ENCODE assay signal across 6 cellular contexts in the genomic region with DNA sequence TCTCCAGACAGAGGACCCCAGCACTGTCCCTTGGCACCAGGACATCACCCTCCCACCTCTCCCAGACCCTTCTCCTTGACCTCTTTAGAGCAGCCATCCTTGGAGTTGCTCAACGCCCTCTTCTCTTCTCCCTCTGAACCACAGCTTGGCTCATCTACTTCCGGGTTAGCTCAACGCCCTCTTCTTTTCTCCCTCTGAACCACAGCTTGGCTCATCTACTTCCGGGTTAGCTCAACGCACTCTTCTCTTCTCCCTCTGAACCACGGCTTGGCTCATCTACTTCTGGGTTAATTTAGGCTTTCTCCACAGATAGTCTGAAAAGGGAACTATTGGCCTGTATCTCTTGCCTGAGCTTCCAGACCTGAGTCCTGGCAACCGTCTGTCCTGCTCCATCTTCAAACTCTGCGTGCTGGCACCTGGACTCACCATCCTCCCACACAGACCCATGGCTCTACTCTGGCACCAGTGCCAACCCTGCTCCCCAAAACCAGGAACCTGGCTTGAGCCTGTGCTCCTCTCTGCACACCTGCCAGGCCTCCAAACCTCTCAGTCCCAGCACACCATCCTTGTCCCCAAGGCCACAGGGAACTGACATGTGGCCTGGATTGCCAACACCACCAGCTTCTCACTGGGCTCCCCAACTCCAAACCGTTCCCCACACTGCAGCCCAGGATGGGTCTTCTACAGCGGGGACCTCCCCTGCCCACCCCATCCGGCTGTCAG. TPM values are rescaled to one million over a fixed set of nuclear protein-coding genes. Genes with fewer than 3 reads are reported as not detected.
A peak's percentile ranks its signal among the peaks of the same experiment; 100 is the strongest.
DNase-seq lines count a peak whose midpoint lies in the region; ATAC-seq and TF ChIP-seq lines count a peak whose summit lies in the region.

No MANE protein-coding gene starts in this region.

- peak overlapping the region; percentile 57 for H3K27ac ChIP-seq in 22Rv1

- TF ChIP-seq CTCF in 22Rv1 (IDR thresholded peaks at IDR 0.05) (no peak), fibroblast of the aortic adventitia (IDR thresholded peaks at IDR 0.05; ENCODE audit: insufficient read depth, low read length) (no peak)

- ATAC-seq in HG03045 (IDR thresholded peaks at IDR 0.05; ENCODE audit: unreplicated experiment): no peak

- DNase-seq in NOMO-1 (lab: John Stamatoyannopoulos, UW; ENCODE audit: unreplicated experiment in 2 of 2) (peak; percentile 66 to 90), fibroblast of the aortic adventitia (ENCODE audit: low read depth) (peak; percentile 43), HEK293T (ENCODE audit: extremely low spot score) (no peak)
- no peak for DNase-seq in activated effector memory CD4-positive, alpha-beta T cell treated with Interleukin-2 at 50 U/mL for 16 hours

- POLR2A ChIA-PET in HEK293T (lab: Yijun Ruan, JAX): interaction anchor here (0.8 kb wide), 1 partner anchor 10 kb away, joined by 5 read pairs; no protein-coding TSS in a partner anchor

- peak overlapping the region; percentile 42 for H3K4me3 ChIP-seq in fibroblast of the aortic adventitia (ENCODE audit: low read depth, low read length)

- CTCF ChIA-PET in HEK293T (lab: Yijun Ruan, JAX): interaction anchor here (0.8 to 1.1 kb wide), 2 partner anchors 10 to 79 kb away, joined by 3 to 4 read pairs; no protein-coding TSS in a partner anchor

TF ChIP-seq in HEK293T, 16 proteins besides CTCF, POLR2A, EP300 and RAD21:
- TF ChIP-seq NFRKB (IDR thresholded peaks at IDR 0.05) (no peak), SUZ12 (IDR thresholded peaks at IDR 0.05) (no peak), ZNF384 (IDR thresholded peaks at IDR 0.05) (no peak), FOXM1 (IDR thresholded peaks at IDR 0.05; ENCODE audit: borderline replicate concordance) (no peak), ELF4 (IDR thresholded peaks at IDR 0.05) (no peak)
- TF ChIP-seq, protein P1, sequence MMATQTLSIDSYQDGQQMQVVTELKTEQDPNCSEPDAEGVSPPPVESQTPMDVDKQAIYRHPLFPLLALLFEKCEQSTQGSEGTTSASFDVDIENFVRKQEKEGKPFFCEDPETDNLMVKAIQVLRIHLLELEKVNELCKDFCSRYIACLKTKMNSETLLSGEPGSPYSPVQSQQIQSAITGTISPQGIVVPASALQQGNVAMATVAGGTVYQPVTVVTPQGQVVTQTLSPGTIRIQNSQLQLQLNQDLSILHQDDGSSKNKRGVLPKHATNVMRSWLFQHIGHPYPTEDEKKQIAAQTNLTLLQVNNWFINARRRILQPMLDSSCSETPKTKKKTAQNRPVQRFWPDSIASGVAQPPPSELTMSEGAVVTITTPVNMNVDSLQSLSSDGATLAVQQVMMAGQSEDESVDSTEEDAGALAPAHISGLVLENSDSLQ (IDR thresholded peaks at IDR 0.05): no peak
TF ChIP-seq in HEK293T: peak in this region for 0.

RNA-seq across cellular contexts. Expression of a gene that starts 25.3 kb away (rescaled TPM):
- 31.7 and 32.4 TPM in 2 replicates for total RNA-seq in fibroblast of the aortic adventitia (ENCODE audit: low replicate concordance)

RNA-seq across cellular contexts. Expression of a gene that starts 49.3 kb away (rescaled TPM):
- total RNA-seq in fibroblast of the aortic adventitia (ENCODE audit: low replicate concordance): 1.3 and 1.8 TPM in 2 replicates

RNA-seq across cellular contexts. Expression of a gene that starts 59.5 kb away (rescaled TPM):
- total RNA-seq in fibroblast of the aortic adventitia (ENCODE audit: low replicate concordance): 34.4 and 60.3 TPM in 2 replicates

RNA-seq across cellular contexts. Expression of a gene that starts 59.6 kb away (rescaled TPM):
- total RNA-seq in fibroblast of the aortic adventitia (ENCODE audit: low replicate concordance): 2.7 and 4.5 TPM in 2 replicates

Comparison
In these comparisons a context has a peak if more than half of its experiments do, and no peak if none do; other contexts are left out.
1. DNase-seq: peak in NOMO-1 (2 of 2) and fibroblast of the aortic adventitia (single experiment); none in activated effector memory CD4-positive, alpha-beta T cell treated with Interleukin-2 at 50 U/mL for 16 hours (single experiment) and HEK293T (single experiment).